Comparison of ENCODE assay signal across 8 cellular contexts in the genomic region with DNA sequence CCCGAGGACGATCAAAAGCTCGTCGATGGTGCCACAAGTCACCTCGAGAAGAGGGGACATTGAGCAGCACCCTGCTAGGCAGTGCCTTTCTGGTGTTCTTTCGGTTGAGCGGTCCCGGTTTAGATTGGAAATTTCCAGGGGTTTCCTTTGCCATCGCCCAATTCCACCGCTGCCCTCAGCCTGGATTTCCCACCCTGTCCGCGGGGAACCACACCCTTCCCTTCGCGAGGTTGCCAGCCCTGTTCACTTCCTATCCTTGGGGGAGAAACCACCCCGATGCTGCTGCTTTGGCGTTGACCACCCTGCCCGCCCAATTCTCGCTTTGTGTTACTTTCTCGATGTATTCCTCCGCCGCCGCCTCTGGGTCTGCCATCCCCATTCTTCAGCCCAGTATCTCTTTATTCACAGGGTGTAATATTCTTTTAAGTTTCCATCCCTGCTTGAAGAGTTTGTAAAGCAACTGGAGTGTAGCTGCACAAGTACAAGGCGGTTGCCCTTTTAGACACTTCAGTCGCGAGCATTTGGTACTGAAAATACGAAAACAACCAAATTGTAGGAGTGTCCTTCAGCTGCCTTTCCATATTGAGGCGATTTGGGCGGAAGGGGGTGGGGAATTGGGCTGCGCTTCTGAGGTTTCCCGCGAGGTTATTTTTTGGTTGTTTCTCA. TPM values are rescaled to one million over a fixed set of nuclear protein-coding genes. Genes with fewer than 3 reads are reported as not detected.
DNase-seq lines count a peak whose midpoint lies in the region; ATAC-seq and TF ChIP-seq lines count a peak whose summit lies in the region.

No MANE protein-coding gene starts in this region.

- H3K36me3 Mint-ChIP-seq in activated T-cell treated with anti-CD3 and anti-CD28 coated beads, Interleukin-2, amount 50 U/mL, for 4 hours (ENCODE audit: insufficient read depth): peaks cover 21% of the 10 kb centered on the region

- H3K9me3 ChIP-seq in thoracic aorta: no peaks in the 10 kb centered on the region

- H3K4me3 ChIP-seq in thoracic aorta: peak overlapping the region; percentile 93

- ATAC-seq in activated T-cell treated with anti-CD3 and anti-CD28 coated beads, Interleukin-2, amount 50 U/mL, for 4 hours: peak; percentile 8 to 11
- peak; percentile 33 for ATAC-seq in esophagus mucosa
- ATAC-seq in thoracic aorta (ENCODE audit: insufficient number of reproducible peaks, low FRiP score, low read depth): peak; percentile 57
- ATAC-seq in GM18517 (IDR thresholded peaks at IDR 0.05; ENCODE audit: unreplicated experiment): no peak

- peaks cover 3 to 28% of the 10 kb centered on the region in 2 donors for H3K4me1 ChIP-seq in thoracic aorta (ENCODE audit: control insufficient read depth in 1 of 2, low read depth in 2 of 2)

- H3K27ac ChIP-seq in thoracic aorta: peak overlapping the region; percentile 84 to 88

- no peaks in the 10 kb centered on the region for H3K9me3 Mint-ChIP-seq in activated T-cell treated with anti-CD3 and anti-CD28 coated beads, Interleukin-2, amount 50 U/mL, for 4 hours

- TF ChIP-seq CTCF in thoracic aorta (IDR thresholded peaks at IDR 0.05): no peak

- no peaks in the 10 kb centered on the region for H3K36me3 ChIP-seq in thoracic aorta

- no peaks in the 10 kb centered on the region for H3K27me3 Mint-ChIP-seq in activated T-cell treated with anti-CD3 and anti-CD28 coated beads, Interleukin-2, amount 50 U/mL, for 4 hours (ENCODE audit: low read depth)

- peak overlapping the region; percentile 92 for H3K4me3 Mint-ChIP-seq in activated T-cell treated with anti-CD3 and anti-CD28 coated beads, Interleukin-2, amount 50 U/mL, for 4 hours

- DNase-seq in SIG-M5 treated with dmso at 0.1 percent for 504 hours (lab: John Stamatoyannopoulos, UW; ENCODE audit: unreplicated experiment) (peak; percentile 39), SIG-M5 (lab: John Stamatoyannopoulos, UW) (no peak), NCI-H774 (lab: John Stamatoyannopoulos, UW) (peak; percentile 18), myocyte (ENCODE audit: low read depth) (peak; percentile 57), thoracic aorta (ENCODE audit: low spot score) (no peak)
- peak; percentile 52 for DNase-seq in activated T-cell treated with anti-CD3 and anti-CD28 coated beads, Interleukin-2, amount 50 U/mL, for 4 hours

- H3K4me1 Mint-ChIP-seq in activated T-cell treated with anti-CD3 and anti-CD28 coated beads, Interleukin-2, amount 50 U/mL, for 4 hours (ENCODE audit: low read depth): peaks cover 16% of the 10 kb centered on the region

- H3K27me3 ChIP-seq in thoracic aorta (replicated peaks; ENCODE audit: insufficient read depth): no peaks in the 10 kb centered on the region

RNA-seq across cellular contexts. Expression of a gene that starts 1.1 kb away (rescaled TPM):
- 100 to 1,000 TPM; 150 to 198 (median 166) TPM for total RNA-seq in activated T-cell treated with anti-CD3 and anti-CD28 coated beads, Interleukin-2, amount 50 U/mL, for 4 hours
- total RNA-seq in esophagus mucosa (61.7 TPM), myocyte (105 and 154 TPM in 2 replicates), thoracic aorta (100 to 1,000 TPM; 196 to 258 TPM)
- 88.1 TPM for polyA plus RNA-seq in myocyte (2012)

RNA-seq across cellular contexts. Expression of a gene that starts 44.3 kb away (rescaled TPM):
- 1 to 10 TPM; 1.7 to 2.2 (median 2.1) TPM for total RNA-seq in activated T-cell treated with anti-CD3 and anti-CD28 coated beads, Interleukin-2, amount 50 U/mL, for 4 hours
- 0.68 TPM for total RNA-seq in esophagus mucosa
- total RNA-seq in myocyte: 1.5 and 3.1 TPM in 2 replicates
- 2.2 TPM for polyA plus RNA-seq in myocyte (2012)
- 1 to 10 TPM; 5.1 to 5.4 TPM for total RNA-seq in thoracic aorta

Comparison
In these comparisons a context has a peak if more than half of its experiments do, and no peak if none do; other contexts are left out.
1. DNase-seq: peak in SIG-M5 treated with dmso at 0.1 percent for 504 hours (single experiment), NCI-H774 (single experiment), activated T-cell treated with anti-CD3 and anti-CD28 coated beads, Interleukin-2, amount 50 U/mL, for 4 hours (single experiment) and myocyte (single experiment); none in SIG-M5 (single experiment) and thoracic aorta (single experiment).